12 cellular contexts compared by ENCODE assay signal in the genomic region with DNA sequence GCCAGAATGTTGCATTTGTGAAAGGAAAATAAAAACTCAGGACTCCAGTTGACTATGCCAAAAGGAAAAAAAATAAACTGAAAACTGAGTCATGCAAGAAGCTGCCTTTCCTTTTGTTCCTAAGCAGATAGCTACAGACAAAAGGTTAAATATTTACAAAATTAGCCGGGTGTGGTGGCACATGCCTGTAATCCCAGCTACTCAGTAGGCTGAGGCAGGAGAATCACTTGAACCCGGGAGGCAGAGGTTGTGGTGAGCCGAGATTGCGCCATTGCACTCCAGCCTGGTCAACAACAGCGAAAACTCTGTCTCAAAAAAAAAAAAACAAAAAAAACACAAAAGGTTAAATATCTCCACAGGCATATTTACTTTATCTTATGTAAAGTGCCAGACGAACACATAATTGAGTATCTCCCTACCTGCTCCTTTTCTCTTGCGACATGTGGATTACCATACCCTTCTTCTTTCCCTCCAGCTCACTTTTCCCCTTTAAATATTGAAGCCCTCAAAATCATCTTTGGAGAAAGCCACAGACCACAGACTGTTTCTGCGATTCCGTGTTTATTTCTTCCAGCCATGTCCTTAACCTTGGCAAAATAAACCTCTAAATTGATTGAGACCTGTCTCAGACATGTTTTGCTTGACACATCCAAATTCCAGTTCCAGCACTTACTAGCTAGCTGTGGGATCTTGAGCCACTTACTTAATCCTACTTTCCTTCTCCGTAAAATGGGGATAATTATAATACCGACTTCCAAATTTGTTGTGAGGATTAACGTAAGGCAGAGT. TPM values are rescaled to one million over a fixed set of nuclear protein-coding genes. Genes with fewer than 3 reads are reported as not detected.
DNase-seq lines count a peak whose midpoint lies in the region; ATAC-seq and TF ChIP-seq lines count a peak whose summit lies in the region.
"Had no signal": no experiment of that assay in that cellular context is flagged by ENCODE, and none has a peak within 500 bp of the region (broad histone marks: within the 10 kb centered on the region; RNA-seq: fewer than 3 reads in every experiment).

No MANE protein-coding gene starts in this region.

- H3K27ac ChIP-seq in ascending aorta (peak overlapping the region; percentile 46 to 69), hepatocyte (peak overlapping the region; percentile 91), sigmoid colon (peak overlapping the region in 3 of 4 donors; percentile 35 to 91 (median 90)), SJCRH30 (no peak overlapping the region)

- H3K4me3 ChIP-seq in ascending aorta, result no peak overlapping the region
- H3K4me3 ChIP-seq in hepatocyte, result no peak overlapping the region
- no peak overlapping the region for H3K4me3 ChIP-seq in sigmoid colon
- H3K4me3 ChIP-seq in SJCRH30, result no peak overlapping the region

- no peaks in the 10 kb centered on the region for H3K36me3 Mint-ChIP-seq in T-helper 17 cell (ENCODE audit: low read depth)

- no peaks in the 10 kb centered on the region for H4K20me1 ChIP-seq in hepatocyte (ENCODE audit: insufficient read depth, poor library complexity, severe bottlenecking)

- H3K27me3 ChIP-seq in ascending aorta (no peaks in the 10 kb centered on the region), hepatocyte (no peaks in the 10 kb centered on the region), sigmoid colon (no peaks in the 10 kb centered on the region), SJCRH30 (no peaks in the 10 kb centered on the region)

- no peak overlapping the region for H3K27ac Mint-ChIP-seq in T-helper 17 cell

- H3K27me3 Mint-ChIP-seq in T-helper 17 cell, result no peaks in the 10 kb centered on the region

- no peaks in the 10 kb centered on the region for H3K9me2 ChIP-seq in hepatocyte (replicated peaks; ENCODE audit: insufficient read depth)

- H3K79me2 ChIP-seq in hepatocyte, result peaks cover 13% of the 10 kb centered on the region

- H3K36me3 ChIP-seq in ascending aorta, result peaks cover 0 to 3% of the 10 kb centered on the region in 2 donors
- H3K36me3 ChIP-seq in hepatocyte (replicated peaks; ENCODE audit: insufficient read depth, low read depth), result no peaks in the 10 kb centered on the region
- H3K36me3 ChIP-seq in sigmoid colon, result no peaks in the 10 kb centered on the region
- H3K36me3 ChIP-seq in SJCRH30, result no peaks in the 10 kb centered on the region

- no peak for TF ChIP-seq POLR2A in sigmoid colon (IDR thresholded peaks at IDR 0.05)

- H3K4me1 Mint-ChIP-seq in T-helper 17 cell, result peaks cover 28% of the 10 kb centered on the region

- no peaks in the 10 kb centered on the region for H3K9me3 ChIP-seq in ascending aorta
- no peaks in the 10 kb centered on the region for H3K9me3 ChIP-seq in hepatocyte (ENCODE audit: low read depth)
- H3K9me3 ChIP-seq in sigmoid colon, result no peaks in the 10 kb centered on the region
- H3K9me3 ChIP-seq in SJCRH30 (replicated peaks), result no peaks in the 10 kb centered on the region
- no peaks in the 10 kb centered on the region for H3K9me3 ChIP-seq in T-helper 17 cell (ENCODE audit: control insufficient read depth, low read length, poor library complexity, severe bottlenecking)

- no peak for ATAC-seq in HG03095 (IDR thresholded peaks at IDR 0.05; ENCODE audit: unreplicated experiment)
- ATAC-seq in T-helper 17 cell, result no peak
- ATAC-seq: stimulated activated naive CD8-positive, alpha-beta T cell treated with anti-CD3 and anti-CD28 coated beads, Interleukin-15, Interleukin-2, amounts not matched to agents 100 U/mL and 50 U/mL, for 24 hours had no signal

- peak overlapping the region; percentile 33 for H2AFZ ChIP-seq in hepatocyte

- peaks cover 9 to 14% of the 10 kb centered on the region in 2 donors for H3K4me1 ChIP-seq in ascending aorta
- peaks cover 11% of the 10 kb centered on the region for H3K4me1 ChIP-seq in hepatocyte (ENCODE audit: insufficient read depth)
- peaks cover 3 to 22% (median 17%) of the 10 kb centered on the region in 4 donors for H3K4me1 ChIP-seq in sigmoid colon
- no peaks in the 10 kb centered on the region; the same call in 1 of the 2 replicates for H3K4me1 ChIP-seq in SJCRH30

- peak overlapping the region; percentile 67 for H3K4me2 ChIP-seq in hepatocyte

- no peak overlapping the region for H3K4me3 Mint-ChIP-seq in T-helper 17 cell

- intact Hi-C loops in ascending aorta (cut with DNase I), result loop anchor here (2.0 kb wide), 1 partner anchor 25 kb away; no protein-coding TSS in a partner anchor
- intact Hi-C loops in sigmoid colon (cut with DNase I), result no loop called here

- DNase-seq in EH (ENCODE audit: low read depth) (peak; percentile 55), ascending aorta (ENCODE audit: low spot score in 2 of 2) (no peak), hepatocyte (ENCODE audit: low spot score) (no peak), sigmoid colon (no peak), SJCRH30 (no peak), SK-N-DZ (ENCODE audit: low spot score) (no peak), T-helper 17 cell (no peak)
- DNase-seq: NCI-H2107; stimulated activated naive CD8-positive, alpha-beta T cell treated with anti-CD3 and anti-CD28 coated beads, Interleukin-15, Interleukin-2, amounts not matched to agents 100 U/mL and 50 U/mL, for 24 hours had no signal

- WGBS in hepatocyte (ENCODE audit: low lambda C conversion rate, missing lambda C conversion rate), result 50% methylated on average over 12 of the region's 12 CpGs
- WGBS in sigmoid colon, 2 donors, result 36 to 70% methylated on average over 12 of the region's 12 CpGs

- TF ChIP-seq CTCF in ascending aorta (IDR thresholded peaks at IDR 0.05) (no peak), hepatocyte (IDR thresholded peaks at IDR 0.05; ENCODE audit: poor library complexity) (no peak), sigmoid colon (IDR thresholded peaks at IDR 0.05) (no peak)

- no peak for TF ChIP-seq EP300 in sigmoid colon (IDR thresholded peaks at IDR 0.05)

RNA-seq across cellular contexts. Expression of a gene that starts 2.3 kb away (rescaled TPM):
- 48.6 TPM for total RNA-seq in ascending aorta
- 65.2 and 70.0 TPM in 2 replicates for total RNA-seq in hepatocyte
- 61.7 and 63.0 TPM in 2 replicates for polyA plus RNA-seq in hepatocyte
- total RNA-seq in sigmoid colon, result 10 to 100 TPM; 17.1 to 36.8 (median 18.5) TPM
- 10 to 100 TPM in 2 of 3 donors, 1 to 10 TPM in 1; 9.6 to 46.4 (median 22.2) TPM for polyA plus RNA-seq in sigmoid colon
- total RNA-seq in SJCRH30 (2014; rRNA removed; shearing (Covaris generic)), result 12.0 and 13.0 TPM in 2 replicates
- 9.4 and 10.2 TPM in 2 replicates for polyA plus RNA-seq in SK-N-DZ (2014; cell fraction: cytosol; rRNA removed)
- 21.2 and 23.6 TPM in 2 replicates for polyA plus RNA-seq in SK-N-DZ (2014; cell fraction: nucleus; rRNA removed)
- 10 to 100 TPM; 25.3 to 32.9 TPM for total RNA-seq in T-helper 17 cell

RNA-seq across cellular contexts. Expression of a gene that starts 30.9 kb away (rescaled TPM):
- total RNA-seq in ascending aorta, result 29.2 TPM
- 33.0 and 38.3 TPM in 2 replicates for total RNA-seq in hepatocyte
- polyA plus RNA-seq in hepatocyte, result 41.5 and 48.7 TPM in 2 replicates
- total RNA-seq in sigmoid colon, result 10 to 100 TPM; 51.0 to 85.0 (median 61.7) TPM
- polyA plus RNA-seq in sigmoid colon, result 10 to 100 TPM in 1 of 3 donors, 1 to 10 TPM in 2; 5.5 to 19.7 (median 9.6) TPM
- total RNA-seq in SJCRH30 (2014; rRNA removed; shearing (Covaris generic)), result 19.6 and 20.2 TPM in 2 replicates
- 122 and 127 TPM in 2 replicates for polyA plus RNA-seq in SK-N-DZ (2014; cell fraction: cytosol; rRNA removed)
- 113 and 127 TPM in 2 replicates for polyA plus RNA-seq in SK-N-DZ (2014; cell fraction: nucleus; rRNA removed)
- total RNA-seq in T-helper 17 cell, result 10 to 100 TPM; 60.0 to 63.3 TPM

RNA-seq across cellular contexts. Expression of a gene that starts 52.8 kb away (rescaled TPM):
- total RNA-seq in ascending aorta (16.8 TPM), hepatocyte (361 and 367 TPM in 2 replicates), sigmoid colon (1 to 10 TPM in 1 of 4 donors, under 1 TPM in 1, not detected in 2; 0.54 to 3.0 TPM), T-helper 17 cell (under 1 TPM; 0.47 to 0.86 TPM)
- polyA plus RNA-seq in hepatocyte (229 and 358 TPM in 2 replicates), sigmoid colon (1 to 10 TPM in 1 of 3 donors, under 1 TPM in 1, not detected in 1; 0.69 to 1.8 TPM)
- not detected in 2 replicates for total RNA-seq in SJCRH30 (2014; rRNA removed; shearing (Covaris generic))
- polyA plus RNA-seq in SK-N-DZ (2014; cell fraction: cytosol; rRNA removed), result 1.9 and 3.7 TPM in 2 replicates
- 2.2 and 6.6 TPM in 2 replicates for polyA plus RNA-seq in SK-N-DZ (2014; cell fraction: nucleus; rRNA removed)
- total RNA-seq: G401, SK-MEL-5 had no signal

Comparison
In these comparisons a context has a peak if more than half of its experiments do, and no peak if none do; other contexts are left out.
1. RNA of a gene that starts 52.8 kb away (total RNA-seq): 361 to 367 TPM in hepatocyte; 16.8 TPM in ascending aorta (single experiment), 0.47 to 0.86 TPM in T-helper 17 cell, 0.54 to 3.0 TPM in sigmoid colon and not detected in SJCRH30; every median in the first group is over 10 times any median in the second.